Comparison of ENCODE assay signal across 1 cellular context in the genomic region with DNA sequence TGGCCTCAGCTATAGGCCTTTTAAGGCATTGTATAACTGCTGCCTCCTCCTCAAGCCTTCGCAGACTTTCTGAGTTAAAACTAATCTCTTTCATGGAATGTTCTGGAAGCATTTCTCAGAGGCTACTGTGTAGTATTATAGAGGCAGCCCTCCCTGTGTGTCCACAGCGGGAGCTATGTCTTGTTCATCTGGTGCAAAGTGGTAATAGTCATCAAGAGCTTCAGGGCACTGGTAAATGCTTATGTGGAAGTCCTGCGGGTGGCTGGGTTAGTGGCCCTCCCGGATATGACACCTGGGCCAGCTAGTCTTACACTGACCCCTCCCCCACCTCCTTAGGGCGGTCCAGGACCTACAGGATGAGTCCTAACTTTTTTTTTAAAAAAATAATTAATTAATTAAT.
TF ChIP-seq lines count a peak whose summit lies in the region.

No MANE protein-coding gene starts in this region.

TF ChIP-seq in GM23338, 12 proteins besides CTCF, POLR2A, EP300 and RAD21:
- no peak for TF ChIP-seq NANOG (IDR thresholded peaks at IDR 0.05; ENCODE audit: borderline replicate concordance)
- no peak for TF ChIP-seq EZH2 (IDR thresholded peaks at IDR 0.05; ENCODE audit: low read depth, unreplicated experiment)
- no peak for TF ChIP-seq STAT1 (IDR thresholded peaks at IDR 0.05; ENCODE audit: unreplicated experiment)
- TF ChIP-seq JUNB (IDR thresholded peaks at IDR 0.05; ENCODE audit: unreplicated experiment) = no peak
- TF ChIP-seq, protein P1, sequence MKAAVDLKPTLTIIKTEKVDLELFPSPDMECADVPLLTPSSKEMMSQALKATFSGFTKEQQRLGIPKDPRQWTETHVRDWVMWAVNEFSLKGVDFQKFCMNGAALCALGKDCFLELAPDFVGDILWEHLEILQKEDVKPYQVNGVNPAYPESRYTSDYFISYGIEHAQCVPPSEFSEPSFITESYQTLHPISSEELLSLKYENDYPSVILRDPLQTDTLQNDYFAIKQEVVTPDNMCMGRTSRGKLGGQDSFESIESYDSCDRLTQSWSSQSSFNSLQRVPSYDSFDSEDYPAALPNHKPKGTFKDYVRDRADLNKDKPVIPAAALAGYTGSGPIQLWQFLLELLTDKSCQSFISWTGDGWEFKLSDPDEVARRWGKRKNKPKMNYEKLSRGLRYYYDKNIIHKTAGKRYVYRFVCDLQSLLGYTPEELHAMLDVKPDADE (IDR thresholded peaks at IDR 0.05) = no peak
- TF ChIP-seq, protein P2, sequence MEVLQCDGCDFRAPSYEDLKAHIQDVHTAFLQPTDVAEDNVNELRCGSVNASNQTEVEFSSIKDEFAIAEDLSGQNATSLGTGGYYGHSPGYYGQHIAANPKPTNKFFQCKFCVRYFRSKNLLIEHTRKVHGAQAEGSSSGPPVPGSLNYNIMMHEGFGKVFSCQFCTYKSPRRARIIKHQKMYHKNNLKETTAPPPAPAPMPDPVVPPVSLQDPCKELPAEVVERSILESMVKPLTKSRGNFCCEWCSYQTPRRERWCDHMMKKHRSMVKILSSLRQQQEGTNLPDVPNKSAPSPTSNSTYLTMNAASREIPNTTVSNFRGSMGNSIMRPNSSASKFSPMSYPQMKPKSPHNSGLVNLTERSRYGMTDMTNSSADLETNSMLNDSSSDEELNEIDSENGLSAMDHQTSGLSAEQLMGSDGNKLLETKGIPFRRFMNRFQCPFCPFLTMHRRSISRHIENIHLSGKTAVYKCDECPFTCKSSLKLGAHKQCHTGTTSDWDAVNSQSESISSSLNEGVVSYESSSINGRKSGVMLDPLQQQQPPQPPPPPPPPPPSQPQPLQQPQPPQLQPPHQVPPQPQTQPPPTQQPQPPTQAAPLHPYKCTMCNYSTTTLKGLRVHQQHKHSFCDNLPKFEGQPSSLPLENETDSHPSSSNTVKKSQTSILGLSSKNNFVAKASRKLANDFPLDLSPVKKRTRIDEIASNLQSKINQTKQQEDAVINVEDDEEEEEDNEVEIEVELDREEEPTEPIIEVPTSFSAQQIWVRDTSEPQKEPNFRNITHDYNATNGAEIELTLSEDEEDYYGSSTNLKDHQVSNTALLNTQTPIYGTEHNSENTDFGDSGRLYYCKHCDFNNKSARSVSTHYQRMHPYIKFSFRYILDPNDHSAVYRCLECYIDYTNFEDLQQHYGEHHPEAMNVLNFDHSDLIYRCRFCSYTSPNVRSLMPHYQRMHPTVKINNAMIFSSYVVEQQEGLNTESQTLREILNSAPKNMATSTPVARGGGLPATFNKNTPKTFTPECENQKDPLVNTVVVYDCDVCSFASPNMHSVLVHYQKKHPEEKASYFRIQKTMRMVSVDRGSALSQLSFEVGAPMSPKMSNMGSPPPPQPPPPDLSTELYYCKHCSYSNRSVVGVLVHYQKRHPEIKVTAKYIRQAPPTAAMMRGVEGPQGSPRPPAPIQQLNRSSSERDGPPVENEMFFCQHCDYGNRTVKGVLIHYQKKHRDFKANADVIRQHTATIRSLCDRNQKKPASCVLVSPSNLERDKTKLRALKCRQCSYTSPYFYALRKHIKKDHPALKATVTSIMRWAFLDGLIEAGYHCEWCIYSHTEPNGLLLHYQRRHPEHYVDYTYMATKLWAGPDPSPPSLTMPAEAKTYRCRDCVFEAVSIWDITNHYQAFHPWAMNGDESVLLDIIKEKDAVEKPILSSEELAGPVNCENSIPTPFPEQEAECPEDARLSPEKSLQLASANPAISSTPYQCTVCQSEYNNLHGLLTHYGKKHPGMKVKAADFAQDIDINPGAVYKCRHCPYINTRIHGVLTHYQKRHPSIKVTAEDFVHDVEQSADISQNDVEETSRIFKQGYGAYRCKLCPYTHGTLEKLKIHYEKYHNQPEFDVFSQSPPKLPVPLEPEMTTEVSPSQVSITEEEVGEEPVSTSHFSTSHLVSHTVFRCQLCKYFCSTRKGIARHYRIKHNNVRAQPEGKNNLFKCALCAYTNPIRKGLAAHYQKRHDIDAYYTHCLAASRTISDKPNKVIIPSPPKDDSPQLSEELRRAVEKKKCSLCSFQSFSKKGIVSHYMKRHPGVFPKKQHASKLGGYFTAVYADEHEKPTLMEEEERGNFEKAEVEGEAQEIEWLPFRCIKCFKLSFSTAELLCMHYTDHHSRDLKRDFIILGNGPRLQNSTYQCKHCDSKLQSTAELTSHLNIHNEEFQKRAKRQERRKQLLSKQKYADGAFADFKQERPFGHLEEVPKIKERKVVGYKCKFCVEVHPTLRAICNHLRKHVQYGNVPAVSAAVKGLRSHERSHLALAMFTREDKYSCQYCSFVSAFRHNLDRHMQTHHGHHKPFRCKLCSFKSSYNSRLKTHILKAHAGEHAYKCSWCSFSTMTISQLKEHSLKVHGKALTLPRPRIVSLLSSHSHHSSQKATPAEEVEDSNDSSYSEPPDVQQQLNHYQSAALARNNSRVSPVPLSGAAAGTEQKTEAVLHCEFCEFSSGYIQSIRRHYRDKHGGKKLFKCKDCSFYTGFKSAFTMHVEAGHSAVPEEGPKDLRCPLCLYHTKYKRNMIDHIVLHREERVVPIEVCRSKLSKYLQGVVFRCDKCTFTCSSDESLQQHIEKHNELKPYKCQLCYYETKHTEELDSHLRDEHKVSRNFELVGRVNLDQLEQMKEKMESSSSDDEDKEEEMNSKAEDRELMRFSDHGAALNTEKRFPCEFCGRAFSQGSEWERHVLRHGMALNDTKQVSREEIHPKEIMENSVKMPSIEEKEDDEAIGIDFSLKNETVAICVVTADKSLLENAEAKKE (CRISPR knock-in tag; IDR thresholded peaks at IDR 0.05) = no peak
- no peak for TF ChIP-seq ZNF114 (CRISPR knock-in tag; IDR thresholded peaks at IDR 0.05)
